In the genomic region with DNA sequence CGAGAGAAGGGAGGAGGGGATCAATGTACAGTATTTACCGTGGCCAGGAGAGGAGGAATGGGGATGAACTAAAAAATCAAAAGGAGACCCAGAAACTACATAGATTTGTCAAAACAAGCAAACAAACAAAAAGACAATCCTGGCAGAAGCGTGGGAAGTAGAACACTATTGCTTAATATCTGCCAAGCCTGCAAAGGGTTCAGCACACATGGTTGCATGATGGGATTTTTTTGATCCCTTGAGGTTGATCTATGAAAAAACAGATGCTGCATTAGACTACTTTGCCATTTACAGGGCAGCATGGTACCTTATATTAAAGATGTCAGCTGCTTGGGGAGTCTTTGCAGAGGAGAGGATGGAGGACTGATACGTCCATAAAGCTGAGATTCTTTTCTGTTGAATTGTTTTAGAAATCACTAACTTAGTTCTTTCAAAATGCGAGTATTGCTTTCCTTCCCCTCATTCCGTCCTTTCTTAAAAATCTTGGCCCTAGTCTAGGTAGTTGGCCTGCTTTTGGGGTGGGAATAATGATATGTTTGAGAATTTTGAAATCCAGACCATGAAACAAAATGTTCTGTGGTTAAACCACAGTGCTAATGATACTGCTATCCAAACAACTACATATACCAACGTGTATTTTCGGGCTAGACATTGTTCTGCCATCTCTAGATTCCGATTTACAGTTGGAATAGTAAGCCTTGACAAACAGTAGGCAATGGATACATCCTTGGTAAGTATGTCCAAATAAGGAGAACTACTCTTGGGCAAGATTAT, we compare ENCODE assay signal across 18 cellular contexts. TPM values are rescaled to one million over a fixed set of nuclear protein-coding genes. Genes with fewer than 3 reads are reported as not detected.
"Had no signal": no experiment of that assay in that cellular context is flagged by ENCODE, and none has a peak within 500 bp of the region (broad histone marks: within the 10 kb centered on the region; RNA-seq: fewer than 3 reads in every experiment).

No MANE protein-coding gene starts in this region.

- H3K27ac ChIP-seq: ascending aorta, colonic mucosa, esophagus muscularis mucosa, ovary, tibial artery had no signal

- H3K4me3 ChIP-seq: ascending aorta, colonic mucosa, esophagus muscularis mucosa, ovary, tibial artery had no signal

- ATAC-seq: activated CD4-positive, CD25-positive, alpha-beta regulatory T cell treated with anti-CD3 and anti-CD28 coated beads, Interleukin-2, amount 50 U/mL, for 24 hours; naive thymus-derived CD4-positive, alpha-beta T cell; stimulated activated memory B cell treated with anti-CD40 and anti-IgM and Interleukin-4, amounts not matched to agents 10 μg/mL and 1 μg/mL and 100 μg/mL, for 72 hours; T-cell had no signal

- DNase-seq: activated naive CD8-positive, alpha-beta T cell treated with anti-CD3 and anti-CD28 coated beads, Interleukin-2, amount 10 ng/mL, durations not matched to agents 7 days and 5 days; caudate nucleus; colonic mucosa; foreskin melanocyte; immature natural killer cell; midbrain; naive thymus-derived CD4-positive, alpha-beta T cell; ovary; stimulated activated CD4-positive, alpha-beta T cell treated with anti-CD3 and anti-CD28 coated beads, Interleukin-2, amount 100 ng/mL, for 48 hours; T-cell; T-helper 9 cell; tibial artery had no signal

- H3K36me3 ChIP-seq: ascending aorta, colonic mucosa, esophagus muscularis mucosa, ovary, tibial artery had no signal

- H3K4me1 ChIP-seq: ascending aorta, colonic mucosa, esophagus muscularis mucosa, tibial artery had no signal

- H3K9me3 ChIP-seq: ascending aorta, colonic mucosa, esophagus muscularis mucosa, ovary, tibial artery had no signal

- H3K27me3 ChIP-seq: ascending aorta, colonic mucosa, ovary, tibial artery had no signal

RNA-seq across cellular contexts. Expression of a gene that starts 39.6 kb away (rescaled TPM):
- total RNA-seq: activated CD8-positive, alpha-beta memory T cell treated with anti-CD3 and anti-CD28 coated beads for 36 hours; activated naive CD8-positive, alpha-beta T cell treated with anti-CD3 and anti-CD28 coated beads, Interleukin-2, amount 10 ng/mL, durations not matched to agents 7 days and 5 days; activated T-helper 1 cell treated with anti-CD3 and anti-CD28 coated beads, Interleukin-12 subunit alpha, Interleukin-12 subunit beta, Interleukin-2, Interleukin-4 antibody, amounts not matched to agents 30 ng/mL and 10 ng/mL and 1 ng/mL, durations not matched to agents 14 hours and 24 hours and 36 hours; naive thymus-derived CD4-positive, alpha-beta T cell had no signal
